Comparison of ENCODE assay signal across 8 cellular contexts in the genomic region with DNA sequence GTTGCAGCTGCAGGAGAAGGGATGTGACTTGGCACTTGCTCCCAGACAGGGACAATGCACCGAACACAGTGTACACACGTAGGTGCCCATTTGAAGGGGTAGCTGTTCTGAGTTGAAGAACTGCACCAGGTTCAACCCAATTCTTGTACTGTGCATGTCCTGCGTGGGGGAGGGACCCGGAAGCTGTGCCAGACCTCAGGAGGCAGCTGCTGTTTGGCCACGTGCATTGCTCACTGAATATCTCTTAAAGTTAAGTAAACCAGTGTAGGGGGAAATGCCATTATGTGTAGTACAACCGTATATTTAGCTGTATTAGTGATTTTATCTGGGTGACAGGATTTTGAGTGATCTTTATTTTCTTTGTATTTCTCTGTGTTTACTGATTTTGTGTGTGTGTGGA. TPM values are rescaled to one million over a fixed set of nuclear protein-coding genes. Genes with fewer than 3 reads are reported as not detected.
A peak's percentile ranks its signal among the peaks of the same experiment; 100 is the strongest.
DNase-seq lines count a peak whose midpoint lies in the region; ATAC-seq, FAIRE-seq and TF ChIP-seq lines count a peak whose summit lies in the region.

No MANE protein-coding gene starts in this region.

- 43 to 60% methylated on average over 1 to 6 of the region's 6 CpGs for WGBS in mesodermal cell (ENCODE audit: insufficient coverage in 2 of 2), 2 experiments
- 9 to 20% methylated on average over 6 of the region's 6 CpGs for WGBS in lower leg skin, 2 donors

- H3K4me2 ChIP-seq in BLaER1 treated with 17β-estradiol and CSF1 and Interleukin-3, amounts not matched to agents 10 nM and 100 nM = peak overlapping the region; percentile 59 to 86 (median 73)

- H3K4me3 ChIP-seq in BLaER1 treated with 17β-estradiol and CSF1 and Interleukin-3, amounts not matched to agents 10 nM and 100 nM = peak overlapping the region; percentile 49 to 68 (median 59); a peak in 19 of 20 replicates
- H3K4me3 ChIP-seq in mesodermal cell (ENCODE audit: extremely low read depth, insufficient read depth, low read length, poor library complexity, severe bottlenecking) (peak overlapping the region; percentile 27), uterus (peak overlapping the region; percentile 29 to 35), lower leg skin (ENCODE audit: low read depth, poor library complexity, severe bottlenecking) (no peak overlapping the region)

- H3K27ac ChIP-seq in BLaER1 treated with 17β-estradiol and CSF1 and Interleukin-3, amounts not matched to agents 10 nM and 100 nM = peak overlapping the region in 7 of 11 experiments; percentile 51 to 66 (median 60); a peak in 7 of 22 replicates
- H3K27ac ChIP-seq in mesodermal cell (ENCODE audit: low read depth, low read length, severe bottlenecking) (no peak overlapping the region), uterus (peak overlapping the region; percentile 51 to 68)

- peaks cover 0 to 5% (median 0%) of the 10 kb centered on the region in 5 experiments for H3K9me3 Mint-ChIP-seq in brain

- peak overlapping the region; percentile 85 to 91 (median 87) for H3K4me3 Mint-ChIP-seq in brain

- peak; percentile 27 for DNase-seq in NCI-H345 (lab: John Stamatoyannopoulos, UW)
- peak; percentile 47 to 54 for DNase-seq in uterus
- DNase-seq in RCC 7860 (ENCODE audit: low spot score) = no peak
- DNase-seq in lower leg skin (ENCODE audit: low spot score in 2 of 2) = no peak

- H3K4me1 ChIP-seq in BLaER1 treated with 17β-estradiol and CSF1 and Interleukin-3, amounts not matched to agents 10 nM and 100 nM = peaks cover 4 to 9% (median 5%) of the 10 kb centered on the region in 10 experiments; a peak in 10 of 20 replicates
- H3K4me1 ChIP-seq in mesodermal cell (ENCODE audit: control insufficient read depth, insufficient read depth, low read length, poor library complexity, severe bottlenecking) (no peaks in the 10 kb centered on the region), uterus (no peaks in the 10 kb centered on the region)

- H3K9me3 ChIP-seq in BLaER1 treated with 17β-estradiol and CSF1 and Interleukin-3, amounts not matched to agents 10 nM and 100 nM (replicated peaks in 1 of 11) = no peaks in the 10 kb centered on the region
- no peaks in the 10 kb centered on the region for H3K9me3 ChIP-seq in mesodermal cell (ENCODE audit: control insufficient read depth, low read length)
- no peaks in the 10 kb centered on the region for H3K9me3 ChIP-seq in uterus

- no peaks in the 10 kb centered on the region for H3K36me3 Mint-ChIP-seq in brain

- no peak for FAIRE-seq in RCC 7860 (lab: Jason Lieb, UNC)

- peak overlapping the region in 7 of 11 experiments; percentile 40 to 75 (median 65); a peak in 10 of 22 replicates for H3K9ac ChIP-seq in BLaER1 treated with 17β-estradiol and CSF1 and Interleukin-3, amounts not matched to agents 10 nM and 100 nM

- H3K27me3 Mint-ChIP-seq in brain = peaks cover 8% of the 10 kb centered on the region

- TF ChIP-seq POLR2A in uterus (IDR thresholded peaks at IDR 0.05) (no peak), lower leg skin (IDR thresholded peaks at IDR 0.05) (no peak)

- H4K20me1 ChIP-seq in BLaER1 treated with 17β-estradiol and CSF1 and Interleukin-3, amounts not matched to agents 10 nM and 100 nM = no peaks in the 10 kb centered on the region

- peak overlapping the region in 4 of 5 experiments; percentile 48 to 96 (median 84) for H3K27ac Mint-ChIP-seq in brain

- H3K27me3 ChIP-seq in BLaER1 treated with 17β-estradiol and CSF1 and Interleukin-3, amounts not matched to agents 10 nM and 100 nM = peaks cover 25 to 65% (median 54%) of the 10 kb centered on the region in 11 experiments
- no peaks in the 10 kb centered on the region for H3K27me3 ChIP-seq in uterus

- H3K36me3 ChIP-seq in BLaER1 treated with 17β-estradiol and CSF1 and Interleukin-3, amounts not matched to agents 10 nM and 100 nM = no peaks in the 10 kb centered on the region
- no peaks in the 10 kb centered on the region for H3K36me3 ChIP-seq in mesodermal cell (ENCODE audit: control insufficient read depth, insufficient read depth, low read length)
- no peaks in the 10 kb centered on the region for H3K36me3 ChIP-seq in uterus

- peak; percentile 58 for ATAC-seq in GM21447 (IDR thresholded peaks at IDR 0.05; ENCODE audit: unreplicated experiment)

- intact Hi-C loops in uterus (cut with DNase I; ENCODE audit: low total_unique reads) (no loop called here), lower leg skin (cut with DNase I; ENCODE audit: low total_unique reads) (no loop called here)

- TF ChIP-seq CTCF in brain (conservative IDR thresholded peaks at IDR 0.05) (no peak), uterus (IDR thresholded peaks at IDR 0.05) (no peak), lower leg skin (IDR thresholded peaks at IDR 0.05) (no peak)

- H3K4me1 Mint-ChIP-seq in brain = peaks cover 18% of the 10 kb centered on the region

RNA-seq across cellular contexts. Expression of a gene that starts 12.0 kb away (rescaled TPM):
- 129 TPM for polyA plus RNA-seq in brain (ENCODE audit: insufficient read depth, low read depth, low replicate concordance)
- 95.1 TPM for polyA plus RNA-seq in mesodermal cell (2013, experiment 1 of 2)
- polyA plus RNA-seq in mesodermal cell (2013, experiment 2 of 2) = 102 TPM
- total RNA-seq in uterus (100 to 1,000 TPM in 3 of 4 donors, 10 to 100 TPM in 1; 60.0 to 154 (median 125) TPM), lower leg skin (10 to 100 TPM; 47.7 to 82.6 (median 59.1) TPM)

Comparison
In these comparisons a context has a peak if more than half of its experiments do, and no peak if none do; other contexts are left out.
1. DNase-seq: peak in NCI-H345 (single experiment) and uterus (2 of 2); none in RCC 7860 (single experiment) and lower leg skin (0 of 2).